8 cellular contexts compared by ENCODE assay signal in genomic region chr1:36306902-36307456, GRCh38. TPM values are rescaled to one million over a fixed set of nuclear protein-coding genes. Genes with fewer than 3 reads are reported as not detected.
DNase-seq lines count a peak whose midpoint lies in the region; ATAC-seq and TF ChIP-seq lines count a peak whose summit lies in the region.

No MANE protein-coding gene starts in this region.

- peak; percentile 84 to 94 (median 92) for DNase-seq in CD8-positive, alpha-beta T cell
- DNase-seq in HK-2 (ENCODE audit: unreplicated experiment) (peak; percentile 94), NK-92 (lab: John Stamatoyannopoulos, UW; ENCODE audit: unreplicated experiment) (peak; percentile 45), epidermal melanocyte (ENCODE audit: insufficient read length, low spot score) (peak; percentile 90)
- peak; percentile 68 for DNase-seq in activated CD8-positive, alpha-beta memory T cell treated with anti-CD3 and anti-CD28 coated beads, Interleukin-2, amount 50 U/mL, for 24 hours (ENCODE audit: extremely low read depth)
- peak; percentile 91 to 92 for DNase-seq in stimulated activated CD8-positive, alpha-beta memory T cell treated with anti-CD3 and anti-CD28 coated beads, Interleukin-2, amount 100 ng/mL, for 48 hours (ENCODE audit: low read depth in 2 of 2)

- H3K4me3 Mint-ChIP-seq in CD8-positive, alpha-beta T cell, result peak overlapping the region; percentile 96

- peaks cover 15% of the 10 kb centered on the region for H3K36me3 ChIP-seq in CD8-positive, alpha-beta T cell (ENCODE audit: insufficient read depth, low read length)

- peak overlapping the region; percentile 58 for H3K4me3 ChIP-seq in CD8-positive, alpha-beta T cell (ENCODE audit: low read depth, low read length)
- H3K4me3 ChIP-seq in mononuclear cell (ENCODE audit: low read length), result peak overlapping the region; percentile 56

- intact Hi-C loops in CD8-positive, alpha-beta T cell (cut with DNase I, micrococcal nuclease), result loop anchor here (1.0 to 10.0 kb wide), 9 partner anchors 16 to 1628 kb away; partner anchors contain the start of genes THRAP3 (in 2 of the 2), EVA1B (in 1 of the 2), LSM10 (in 1 of the 2) and TRAPPC3 (in 1 of the 2)

- H3K27me3 Mint-ChIP-seq in CD8-positive, alpha-beta T cell (ENCODE audit: low read depth), result no peaks in the 10 kb centered on the region

- no peaks in the 10 kb centered on the region for H3K27me3 ChIP-seq in CD8-positive, alpha-beta T cell (ENCODE audit: insufficient read depth, low read length)
- no peaks in the 10 kb centered on the region for H3K27me3 ChIP-seq in mononuclear cell (ENCODE audit: insufficient read depth, low read length)

- H3K4me1 Mint-ChIP-seq in CD8-positive, alpha-beta T cell (ENCODE audit: low read depth), result peaks cover 7% of the 10 kb centered on the region

- no peaks in the 10 kb centered on the region for H3K9me3 Mint-ChIP-seq in CD8-positive, alpha-beta T cell

- no peaks in the 10 kb centered on the region for H3K9me3 ChIP-seq in CD8-positive, alpha-beta T cell (ENCODE audit: low read length)
- no peaks in the 10 kb centered on the region for H3K9me3 ChIP-seq in mononuclear cell (ENCODE audit: low read depth, low read length)

- CTCF ChIA-PET in CD8-positive, alpha-beta T cell (lab: Charles Lee), result interaction anchor here (0.6 to 2.2 kb wide), 6 partner anchors 21 to 349 kb away, joined by 3 to 10 read pairs (median 4); no protein-coding TSS in a partner anchor

- H3K4me1 ChIP-seq in CD8-positive, alpha-beta T cell (ENCODE audit: insufficient read depth, low read length), result peaks cover 13% of the 10 kb centered on the region
- peaks cover 32% of the 10 kb centered on the region for H3K4me1 ChIP-seq in mononuclear cell (ENCODE audit: insufficient read depth, low read length)

- peak overlapping the region; percentile 94 for H3K27ac Mint-ChIP-seq in CD8-positive, alpha-beta T cell

- H3K36me3 Mint-ChIP-seq in CD8-positive, alpha-beta T cell, result peaks cover 28% of the 10 kb centered on the region

- TF ChIP-seq CTCF in CD8-positive, alpha-beta T cell (IDR thresholded peaks at IDR 0.05), result no peak

- peak overlapping the region; percentile 63 for H3K27ac ChIP-seq in CD8-positive, alpha-beta T cell (ENCODE audit: low read depth, low read length)

- POLR2A ChIA-PET in CD8-positive, alpha-beta T cell (lab: Charles Lee), result interaction anchor here (0.7 to 2.2 kb wide), 9 partner anchors 11 to 157 kb away, joined by 3 to 14 read pairs (median 4); partner anchors contain the start of genes STK40 and TRAPPC3

- peak; percentile 98 for ATAC-seq in CD8-positive, alpha-beta T cell
- ATAC-seq in GM19455 (IDR thresholded peaks at IDR 0.05; ENCODE audit: unreplicated experiment), result peak; percentile 98

RNA-seq across cellular contexts. Expression of gene SH3D21, which starts 0.8 kb away (rescaled TPM):
- 1 to 10 TPM; 2.1 to 2.2 TPM for total RNA-seq in CD8-positive, alpha-beta T cell
- total RNA-seq in mononuclear cell, result 1.5 TPM

RNA-seq across cellular contexts. Expression of gene EVA1B, which starts 16.5 kb away (rescaled TPM):
- 1 to 10 TPM in 1 of 2 experiments, under 1 TPM in 1; 0.97 to 1.2 TPM for total RNA-seq in CD8-positive, alpha-beta T cell
- 16.3 TPM for total RNA-seq in mononuclear cell

Comparison
In these comparisons a context has a peak if more than half of its experiments do, and no peak if none do; other contexts are left out.
1. Peak in every context shown above with its lines: DNase-seq, ATAC-seq, H3K4me3 ChIP-seq and H3K27ac ChIP-seq.